36 cellular contexts compared by ENCODE assay signal in genomic region chr22:35065183-35065582, GRCh38. TPM values are rescaled to one million over a fixed set of nuclear protein-coding genes. Genes with fewer than 3 reads are reported as not detected.
"Had no signal": no experiment of that assay in that cellular context is flagged by ENCODE, and none has a peak within 500 bp of the region (broad histone marks: within the 10 kb centered on the region; RNA-seq: fewer than 3 reads in every experiment).

No MANE protein-coding gene starts in this region.

- H3K4me3 ChIP-seq: esophagus squamous epithelium, sigmoid colon, thoracic aorta, upper lobe of left lung, vagina had no signal

- H3K4me3 Mint-ChIP-seq: activated CD4-positive, alpha-beta memory T cell treated with anti-CD3 and anti-CD28 coated beads for 36 hours; activated CD4-positive, alpha-beta T cell treated with anti-CD3 and anti-CD28 coated beads, Interleukin-2, amount 10 ng/mL, durations not matched to agents 24 days and 14 days; activated naive CD4-positive, alpha-beta T cell treated with anti-CD3 and anti-CD28 coated beads for 36 hours; activated naive CD8-positive, alpha-beta T cell treated with anti-CD3 and anti-CD28 coated beads, Interleukin-2, amount 10 ng/mL, durations not matched to agents 7 days and 5 days; activated T-helper 1 cell treated with anti-CD3 and anti-CD28 coated beads, Interleukin-12 subunit alpha, Interleukin-12 subunit beta, Interleukin-2, Interleukin-4 antibody, amounts not matched to agents 30 ng/mL and 10 ng/mL and 1 ng/mL, durations not matched to agents 14 hours and 24 hours and 36 hours; nephron; stimulated activated effector memory CD8-positive, alpha-beta T cell treated with anti-CD3 and anti-CD28 coated beads, Interleukin-12 subunit alpha, Interleukin-12 subunit beta, amount 100 ng/mL, for 72 hours; stimulated activated naive CD8-positive, alpha-beta T cell treated with anti-CD3 and anti-CD28 coated beads, Interleukin-15, Interleukin-2, amounts not matched to agents 100 ng/mL and 50 ng/mL, for 24 hours had no signal

- H3K27ac Mint-ChIP-seq: activated CD4-positive, alpha-beta memory T cell treated with anti-CD3 and anti-CD28 coated beads for 36 hours; activated naive CD4-positive, alpha-beta T cell treated with anti-CD3 and anti-CD28 coated beads for 36 hours; activated naive CD8-positive, alpha-beta T cell treated with anti-CD3 and anti-CD28 coated beads, Interleukin-2, amount 10 ng/mL, durations not matched to agents 7 days and 5 days; activated T-helper 1 cell treated with anti-CD3 and anti-CD28 coated beads, Interleukin-12 subunit alpha, Interleukin-12 subunit beta, Interleukin-2, Interleukin-4 antibody, amounts not matched to agents 30 ng/mL and 10 ng/mL and 1 ng/mL, durations not matched to agents 14 hours and 24 hours and 36 hours; stimulated activated effector memory CD8-positive, alpha-beta T cell treated with anti-CD3 and anti-CD28 coated beads, Interleukin-12 subunit alpha, Interleukin-12 subunit beta, amount 100 ng/mL, for 72 hours; stimulated activated naive CD8-positive, alpha-beta T cell treated with anti-CD3 and anti-CD28 coated beads, Interleukin-15, Interleukin-2, amounts not matched to agents 100 ng/mL and 50 ng/mL, for 24 hours had no signal

- H3K27me3 ChIP-seq: neutrophil, sigmoid colon, upper lobe of left lung, vagina had no signal

- H3K36me3 Mint-ChIP-seq: activated CD4-positive, alpha-beta memory T cell treated with anti-CD3 and anti-CD28 coated beads for 36 hours; activated naive CD8-positive, alpha-beta T cell treated with anti-CD3 and anti-CD28 coated beads, Interleukin-2, amount 10 ng/mL, durations not matched to agents 7 days and 5 days; stimulated activated effector memory CD8-positive, alpha-beta T cell treated with anti-CD3 and anti-CD28 coated beads, Interleukin-12 subunit alpha, Interleukin-12 subunit beta, amount 100 ng/mL, for 72 hours had no signal

- H3K27me3 Mint-ChIP-seq: activated CD4-positive, alpha-beta memory T cell treated with anti-CD3 and anti-CD28 coated beads for 36 hours; activated CD4-positive, alpha-beta T cell treated with anti-CD3 and anti-CD28 coated beads, Interleukin-2, amount 10 ng/mL, durations not matched to agents 24 days and 14 days; activated naive CD8-positive, alpha-beta T cell treated with anti-CD3 and anti-CD28 coated beads, Interleukin-2, amount 10 ng/mL, durations not matched to agents 7 days and 5 days; stimulated activated naive CD8-positive, alpha-beta T cell treated with anti-CD3 and anti-CD28 coated beads, Interleukin-15, Interleukin-2, amounts not matched to agents 100 ng/mL and 50 ng/mL, for 24 hours had no signal

- H3K36me3 ChIP-seq: esophagus squamous epithelium, neutrophil, sigmoid colon, thoracic aorta, upper lobe of left lung, vagina had no signal

- DNase-seq: activated CD4-positive, alpha-beta memory T cell treated with anti-CD3 and anti-CD28 coated beads for 36 hours; activated CD4-positive, alpha-beta T cell treated with anti-CD3 and anti-CD28 coated beads, Interleukin-2, amount 10 ng/mL, durations not matched to agents 24 days and 14 days; activated CD4-positive, CD25-positive, alpha-beta regulatory T cell treated with anti-CD3 and anti-CD28 coated beads, Interleukin-2, amount 50 U/mL, for 72 hours; activated CD8-positive, alpha-beta memory T cell treated with anti-CD3 and anti-CD28 coated beads, Interleukin-2, amount 50 U/mL, for 4 hours; activated effector memory CD4-positive, alpha-beta T cell treated with anti-CD3 and anti-CD28 coated beads, Interleukin-2, amount 50 U/mL, for 16 hours; activated naive CD4-positive, alpha-beta T cell treated with anti-CD3 and anti-CD28 coated beads for 36 hours; activated naive CD8-positive, alpha-beta T cell treated with anti-CD3 and anti-CD28 coated beads, Interleukin-2, amount 10 ng/mL, durations not matched to agents 7 days and 5 days; activated T-cell treated with anti-CD3 and anti-CD28 coated beads, Interleukin-2, amount 50 U/mL, for 1 hour; amniotic stem cell; caudate nucleus; esophagus squamous epithelium; foreskin melanocyte; glutamatergic neuron; hippocampal formation; left cardiac atrium; retina; sigmoid colon; stimulated activated CD4-positive, alpha-beta T cell treated with anti-CD3 and anti-CD28 coated beads, Interleukin-4, amount 100 ng/mL, for 24 hours; upper lobe of left lung had no signal

- H3K27ac ChIP-seq: esophagus squamous epithelium, neutrophil, sigmoid colon, thoracic aorta, upper lobe of left lung, vagina had no signal

- H3K9me3 Mint-ChIP-seq: activated CD4-positive, alpha-beta memory T cell treated with anti-CD3 and anti-CD28 coated beads for 36 hours; activated naive CD4-positive, alpha-beta T cell treated with anti-CD3 and anti-CD28 coated beads for 36 hours; activated naive CD8-positive, alpha-beta T cell treated with anti-CD3 and anti-CD28 coated beads, Interleukin-2, amount 10 ng/mL, durations not matched to agents 7 days and 5 days; activated T-helper 1 cell treated with anti-CD3 and anti-CD28 coated beads, Interleukin-12 subunit alpha, Interleukin-12 subunit beta, Interleukin-2, Interleukin-4 antibody, amounts not matched to agents 30 ng/mL and 10 ng/mL and 1 ng/mL, durations not matched to agents 14 hours and 24 hours and 36 hours; stimulated activated effector memory CD8-positive, alpha-beta T cell treated with anti-CD3 and anti-CD28 coated beads, Interleukin-12 subunit alpha, Interleukin-12 subunit beta, amount 100 ng/mL, for 72 hours; stimulated activated naive CD8-positive, alpha-beta T cell treated with anti-CD3 and anti-CD28 coated beads, Interleukin-15, Interleukin-2, amounts not matched to agents 100 ng/mL and 50 ng/mL, for 24 hours had no signal

- H3K4me1 ChIP-seq: esophagus squamous epithelium, sigmoid colon, upper lobe of left lung, vagina had no signal

- ATAC-seq: left cardiac atrium had no signal

- H3K9me3 ChIP-seq: esophagus squamous epithelium, neutrophil, sigmoid colon, thoracic aorta, upper lobe of left lung, vagina had no signal

- H3K4me1 Mint-ChIP-seq: activated naive CD8-positive, alpha-beta T cell treated with anti-CD3 and anti-CD28 coated beads, Interleukin-2, amount 10 ng/mL, durations not matched to agents 7 days and 5 days; stimulated activated effector memory CD8-positive, alpha-beta T cell treated with anti-CD3 and anti-CD28 coated beads, Interleukin-12 subunit alpha, Interleukin-12 subunit beta, amount 100 ng/mL, for 72 hours had no signal

- FAIRE-seq: keratinocyte, small intestine, TTC549 had no signal

RNA-seq across cellular contexts. Expression of gene ISX, which starts 0.8 kb away (rescaled TPM):
- total RNA-seq: activated CD4-positive, alpha-beta memory T cell treated with anti-CD3 and anti-CD28 coated beads for 36 hours; activated CD4-positive, alpha-beta T cell treated with anti-CD3 and anti-CD28 coated beads, Interleukin-2, amount 10 ng/mL, durations not matched to agents 24 days and 14 days; activated CD8-positive, alpha-beta memory T cell treated with anti-CD3 and anti-CD28 coated beads for 36 hours; activated naive CD4-positive, alpha-beta T cell treated with anti-CD3 and anti-CD28 coated beads for 36 hours; activated naive CD8-positive, alpha-beta T cell treated with anti-CD3 and anti-CD28 coated beads, Interleukin-2, amount 10 ng/mL, durations not matched to agents 7 days and 5 days; activated T-helper 1 cell treated with anti-CD3 and anti-CD28 coated beads, Interleukin-12 subunit alpha, Interleukin-12 subunit beta, Interleukin-2, Interleukin-4 antibody, amounts not matched to agents 30 ng/mL and 10 ng/mL and 1 ng/mL, durations not matched to agents 14 hours and 24 hours and 36 hours; chondrocyte; esophagus squamous epithelium; left cardiac atrium; mammary epithelial cell; osteocyte; posterior vena cava; subcutaneous adipose tissue; T-helper 1 cell treated with Interleukin-12 subunit alpha and Interleukin-12 subunit beta and Interleukin-4 antibody, amounts not matched to agents 30 ng/mL and 1 ng/mL, for 36 hours; thoracic aorta; upper lobe of left lung; vagina had no signal
- polyA plus RNA-seq: keratinocyte, mammary epithelial cell had no signal
